In genomic region chr10:50332108-50332846, GRCh38 we compare ENCODE assay signal across 1 cellular context.
TF ChIP-seq lines count a peak whose summit lies in the region.

No MANE protein-coding gene starts in this region.

TF ChIP-seq in K562, 482 proteins besides CTCF, POLR2A, EP300 and RAD21 (continued from another document):
- TF ChIP-seq FOXO4 (CRISPR knock-in tag; IDR thresholded peaks at IDR 0.05) (0 out of 2 replicates have a peak, but pooled peaks have one; percentile 43), PBX2 (CRISPR knock-in tag; IDR thresholded peaks at IDR 0.05; ENCODE audit: low read depth) (no peak), PBX2 (tag; conservative IDR thresholded peaks at IDR 0.05; ENCODE audit: low read depth) (0 out of 2 replicates have a peak, but pooled peaks have one; percentile 4), HNRNPLL (IDR thresholded peaks at IDR 0.05; ENCODE audit: low read depth, low read length, poor library complexity, severe bottlenecking) (peak; percentile 2), NFE2 (IDR thresholded peaks at IDR 0.05; ENCODE audit: low read depth) (peak; percentile 54), PYGO2 (tag; IDR thresholded peaks at IDR 0.05) (peak; percentile 59; the same call in 1 of the 2 replicates), THRA (IDR thresholded peaks at IDR 0.05) (no peak), ZFP36 (IDR thresholded peaks at IDR 0.05; ENCODE audit: low read depth, low read length, partially characterized antibody) (peak; percentile 19), ZNF77 (CRISPR knock-in tag; IDR thresholded peaks at IDR 0.05) (no peak), ZNF586 (CRISPR knock-in tag; conservative IDR thresholded peaks at IDR 0.05) (0 out of 2 replicates have a peak, but pooled peaks have one; percentile 70), ZBTB26 (CRISPR knock-in tag; IDR thresholded peaks at IDR 0.05) (0 out of 2 replicates have a peak, but pooled peaks have one; percentile 64)
